ENCODE assay signal across 7 cellular contexts in genomic region chr16:15333969-15334368, GRCh38. TPM values are rescaled to one million over a fixed set of nuclear protein-coding genes. Genes with fewer than 3 reads are reported as not detected.
A peak's percentile ranks its signal among the peaks of the same experiment; 100 is the strongest.
DNase-seq lines count a peak whose midpoint lies in the region; ATAC-seq and TF ChIP-seq lines count a peak whose summit lies in the region.
"Not testable (repeated sequence)": the region's sequence is repeated elsewhere in the genome, so short reads cannot be mapped to it uniquely, and the experiment has no call there.
"Had no signal": no experiment of that assay in that cellular context is flagged by ENCODE, and none has a peak within 500 bp of the region (broad histone marks: within the 10 kb centered on the region; RNA-seq: fewer than 3 reads in every experiment).

No MANE protein-coding gene starts in this region.

- not testable (repeated sequence) for H3F3A ChIP-seq in neural progenitor cell (ENCODE audit: low read depth)

- intact Hi-C loops in activated CD4-positive, alpha-beta memory T cell treated with anti-CD3 and anti-CD28 coated beads for 36 hours (cut with micrococcal nuclease); left lung (cut with DNase I): not testable (repeated sequence)

- H3K4me3 Mint-ChIP-seq in activated CD4-positive, alpha-beta memory T cell treated with anti-CD3 and anti-CD28 coated beads for 36 hours; endodermal cell; neural progenitor cell: not testable (repeated sequence)

- not testable (repeated sequence) for H3K4me1 ChIP-seq in endodermal cell (ENCODE audit: control insufficient read depth, insufficient read depth, low read length); left lung; neural progenitor cell

- H4K20me1 ChIP-seq in neural progenitor cell (ENCODE audit: low read depth), result not testable (repeated sequence)

- not testable (repeated sequence) for H3K4me3 ChIP-seq in endodermal cell (ENCODE audit: low read length); left lung; neural progenitor cell

- H3K9me3 ChIP-seq in endodermal cell (ENCODE audit: control insufficient read depth, low read length); left lung; neural progenitor cell (ENCODE audit: low read depth): not testable (repeated sequence)

- not testable (repeated sequence) for H3K4me2 ChIP-seq in neural progenitor cell

- not testable (repeated sequence) for TF ChIP-seq CTCF in endodermal cell (conservative IDR thresholded peaks at IDR 0.05); left lung (IDR thresholded peaks at IDR 0.05); neural progenitor cell (IDR thresholded peaks at IDR 0.05)

- H3K4me1 Mint-ChIP-seq in activated CD4-positive, alpha-beta memory T cell treated with anti-CD3 and anti-CD28 coated beads for 36 hours (ENCODE audit: low read depth); endodermal cell; neural progenitor cell: not testable (repeated sequence)

- H3K27me3 ChIP-seq in endodermal cell (ENCODE audit: control insufficient read depth, insufficient read depth, low read length, poor library complexity, severe bottlenecking); left lung; neural progenitor cell: not testable (repeated sequence)

- CTCF ChIA-PET in activated CD4-positive, alpha-beta memory T cell treated with anti-CD3 and anti-CD28 coated beads for 36 hours (lab: Charles Lee), result not testable (repeated sequence)

- POLR2A ChIA-PET in activated CD4-positive, alpha-beta memory T cell treated with anti-CD3 and anti-CD28 coated beads for 36 hours (lab: Charles Lee), result not testable (repeated sequence)

- H2AFZ ChIP-seq in neural progenitor cell (replicated peaks), result not testable (repeated sequence)

- peak; percentile 29 for ATAC-seq in left lung

- H3K27ac Mint-ChIP-seq in activated CD4-positive, alpha-beta memory T cell treated with anti-CD3 and anti-CD28 coated beads for 36 hours; endodermal cell; neural progenitor cell: not testable (repeated sequence)

- H3K9ac ChIP-seq in endodermal cell (ENCODE audit: extremely low read depth, low read length, poor library complexity, severe bottlenecking); neural progenitor cell: not testable (repeated sequence)

- DNase-seq in OCI-M1 (lab: John Stamatoyannopoulos, UW) (peak; percentile 1), endodermal cell (peak; percentile 22), neural progenitor cell (ENCODE audit: low spot score) (peak; percentile 0)
- DNase-seq in activated CD4-positive, alpha-beta memory T cell treated with anti-CD3 and anti-CD28 coated beads for 36 hours, result peak; percentile 5
- DNase-seq in left lung, result not testable (repeated sequence)

- 100% methylated on average over 1 of the region's 5 CpGs; no CpG with 5 or more reads in 1 of the 2 experiments for WGBS in endodermal cell (ENCODE audit: insufficient coverage in 1 of 2, insufficient read length in 1 of 2), 2 experiments

- H3K79me2 ChIP-seq in neural progenitor cell (ENCODE audit: low read depth), result not testable (repeated sequence)

- not testable (repeated sequence) for H3K36me3 Mint-ChIP-seq in activated CD4-positive, alpha-beta memory T cell treated with anti-CD3 and anti-CD28 coated beads for 36 hours; endodermal cell (ENCODE audit: low read depth); neural progenitor cell

- H3K36me3 ChIP-seq in endodermal cell (ENCODE audit: control insufficient read depth, insufficient read depth, low read length); left lung; neural progenitor cell: not testable (repeated sequence)

- not testable (repeated sequence) for H3K27me3 Mint-ChIP-seq in activated CD4-positive, alpha-beta memory T cell treated with anti-CD3 and anti-CD28 coated beads for 36 hours; endodermal cell (ENCODE audit: insufficient read depth); neural progenitor cell (ENCODE audit: insufficient read depth, low read depth)

- H3K27ac ChIP-seq in endodermal cell (ENCODE audit: low read depth, low read length); left lung; neural progenitor cell: not testable (repeated sequence)

- H3K9me3 Mint-ChIP-seq in activated CD4-positive, alpha-beta memory T cell treated with anti-CD3 and anti-CD28 coated beads for 36 hours; endodermal cell; neural progenitor cell: not testable (repeated sequence)

RNA-seq across cellular contexts. Expression of gene NPIPA5, which starts 44.1 kb away (rescaled TPM):
- total RNA-seq in activated CD4-positive, alpha-beta memory T cell treated with anti-CD3 and anti-CD28 coated beads for 36 hours, result 10 to 100 TPM; 11.5 to 14.9 TPM
- total RNA-seq in endodermal cell (1 to 10 TPM in 1 of 2 donors, under 1 TPM in 1; 0.75 to 3.7 TPM), left lung (10 to 100 TPM; 13.6 to 17.7 TPM), neural progenitor cell (ENCODE audit: low replicate concordance) (0.87 TPM in 1 of 2 replicates, not detected in the other)
- polyA plus RNA-seq in endodermal cell (2013, experiment 1 of 2), result 25.9 TPM
- polyA plus RNA-seq in endodermal cell (2013, experiment 2 of 2), result 19.9 TPM
- total RNA-seq: A172, B cell had no signal
